Comparison of ENCODE assay signal across 6 cellular contexts in genomic region chr16:2212362-2213324, GRCh38. TPM values are rescaled to one million over a fixed set of nuclear protein-coding genes. Genes with fewer than 3 reads are reported as not detected.
A peak's percentile ranks its signal among the peaks of the same experiment; 100 is the strongest.
DNase-seq lines count a peak whose midpoint lies in the region; ATAC-seq, FAIRE-seq and TF ChIP-seq lines count a peak whose summit lies in the region.

No MANE protein-coding gene starts in this region.

- H3K36me3 ChIP-seq in pancreas: peaks cover 0 to 16% (median 5%) of the 10 kb centered on the region in 3 donors

- ATAC-seq in pancreas (peak; percentile 3 to 39 (median 18)), GM21717 (IDR thresholded peaks at IDR 0.05; ENCODE audit: unreplicated experiment) (no peak), GM18909 (IDR thresholded peaks at IDR 0.05; ENCODE audit: poor library complexity, unreplicated experiment) (no peak)

- no peaks in the 10 kb centered on the region for H3K27me3 ChIP-seq in pancreas

- H3K4me3 ChIP-seq in astrocyte of the spinal cord (ENCODE audit: low read depth, low read length) (peak overlapping the region; percentile 54), pancreas (peak overlapping the region in 2 of 4 donors; percentile 78 to 92)

- WGBS in pancreas, 2 donors: 25 to 35% methylated on average over 19 of the region's 19 CpGs

- in situ Hi-C loops in KBM-7 (cut with MboI; ENCODE audit: low pct_unique_long_range_greater_than_20kb, low sequenced_read_pairs): loop anchor here (10.0 kb wide), 1 partner anchor 58 kb away; the partner anchor contains the start of gene TRAF7
- in situ Hi-C loops in astrocyte of the spinal cord (cut with HindIII; ENCODE audit: low sequenced_read_pairs): no loop called here

- intact Hi-C loops in pancreas (cut with DNase I): no loop called here

- no peaks in the 10 kb centered on the region for H3K9me3 ChIP-seq in pancreas

- DNase-seq in KBM-7: peak; percentile 43
- DNase-seq in astrocyte of the spinal cord (ENCODE audit: low read depth, low spot score): no peak
- DNase-seq in pancreas: peak; percentile 60 to 86 (median 72)
- no peak for DNase-seq in dermis blood vessel endothelial cell

- H3K27ac ChIP-seq in pancreas: peak overlapping the region; percentile 10 to 35 (median 29)

- TF ChIP-seq CTCF in astrocyte of the spinal cord (IDR thresholded peaks at IDR 0.05; ENCODE audit: low read depth, low read length) (no peak), pancreas (IDR thresholded peaks at IDR 0.05) (no peak)

- FAIRE-seq in pancreas (lab: Jason Lieb, UNC): no peak

- H3K4me1 ChIP-seq in pancreas: peaks cover 12 to 22% (median 18%) of the 10 kb centered on the region in 3 donors

RNA-seq across cellular contexts. Expression of gene BRICD5, which starts 2.0 kb away (rescaled TPM):
- 1 to 10 TPM; 1.0 to 2.4 (median 2.0) TPM for total RNA-seq in pancreas
- polyA plus RNA-seq in pancreas: 10 to 100 TPM in 1 of 2 donors, 1 to 10 TPM in 1; 8.9 to 24.5 TPM
- 1.3 and 4.4 TPM in 2 replicates for total RNA-seq in dermis blood vessel endothelial cell

RNA-seq across cellular contexts. Expression of gene PGP, which starts 2.0 kb away (rescaled TPM):
- total RNA-seq in pancreas (1 to 10 TPM; 2.9 to 5.8 (median 3.7) TPM), dermis blood vessel endothelial cell (18.4 and 20.2 TPM in 2 replicates)
- 10 to 100 TPM in 1 of 2 donors, 1 to 10 TPM in 1; 8.9 to 10.2 TPM for polyA plus RNA-seq in pancreas

RNA-seq across cellular contexts. Expression of gene MLST8, which starts 7.4 kb away (rescaled TPM):
- total RNA-seq in pancreas: 10 to 100 TPM; 16.6 to 27.0 (median 19.1) TPM
- 10 to 100 TPM; 59.3 to 62.8 TPM for polyA plus RNA-seq in pancreas
- 16.0 and 25.6 TPM in 2 replicates for total RNA-seq in dermis blood vessel endothelial cell

RNA-seq across cellular contexts. Expression of gene E4F1, which starts 10.7 kb away (rescaled TPM):
- total RNA-seq in pancreas: 10 to 100 TPM in 2 of 6 donors, 1 to 10 TPM in 4; 8.7 to 13.2 (median 9.4) TPM
- 10 to 100 TPM; 47.8 to 48.4 TPM for polyA plus RNA-seq in pancreas
- total RNA-seq in dermis blood vessel endothelial cell: 34.4 and 37.1 TPM in 2 replicates

RNA-seq across cellular contexts. Expression of gene CASKIN1, which starts 16.2 kb away (rescaled TPM):
- 1 to 10 TPM in 2 of 6 donors, under 1 TPM in 4; 0.61 to 1.7 (median 0.81) TPM for total RNA-seq in pancreas
- 1 to 10 TPM; 1.5 to 2.1 TPM for polyA plus RNA-seq in pancreas
- 0.05 and 0.17 TPM in 2 replicates for total RNA-seq in dermis blood vessel endothelial cell

Comparison
In these comparisons a context has a peak if more than half of its experiments do, and no peak if none do; other contexts are left out.
1. DNase-seq: peak in KBM-7 (single experiment) and pancreas (6 of 6); none in astrocyte of the spinal cord (single experiment) and dermis blood vessel endothelial cell (single experiment).
2. ATAC-seq: peak in pancreas (4 of 4); none in GM21717 (single experiment) and GM18909 (single experiment).